ENCODE assay signal across 16 cellular contexts in genomic region chr22:46813816-46814597, GRCh38. TPM values are rescaled to one million over a fixed set of nuclear protein-coding genes. Genes with fewer than 3 reads are reported as not detected.
DNase-seq lines count a peak whose midpoint lies in the region; ATAC-seq and TF ChIP-seq lines count a peak whose summit lies in the region.
"Had no signal": no experiment of that assay in that cellular context is flagged by ENCODE, and none has a peak within 500 bp of the region (broad histone marks: within the 10 kb centered on the region; RNA-seq: fewer than 3 reads in every experiment).

No MANE protein-coding gene starts in this region.

- H3K4me3 ChIP-seq in ascending aorta (no peak overlapping the region), gastroesophageal sphincter (no peak overlapping the region)
- H3K4me3 ChIP-seq: adrenal gland, mucosa of descending colon had no signal

- H3K27ac Mint-ChIP-seq in glutamatergic neuron (ENCODE audit: unreplicated experiment) = no peak overlapping the region

- peaks cover 12% of the 10 kb centered on the region for H3K4me1 Mint-ChIP-seq in glutamatergic neuron (ENCODE audit: low read depth, unreplicated experiment)

- no peaks in the 10 kb centered on the region for H3K9me3 ChIP-seq in ascending aorta
- no peaks in the 10 kb centered on the region for H3K9me3 ChIP-seq in gastroesophageal sphincter
- H3K9me3 ChIP-seq: adrenal gland, mucosa of descending colon had no signal

- H3K36me3 Mint-ChIP-seq in glutamatergic neuron (ENCODE audit: unreplicated experiment) = peaks cover 13% of the 10 kb centered on the region

- WGBS in gastroesophageal sphincter (ENCODE audit: low coverage in 1 of 2), 2 donors = 53 to 72% methylated on average over 5 to 9 of the region's 9 CpGs

- no peaks in the 10 kb centered on the region for H3K27me3 Mint-ChIP-seq in glutamatergic neuron (ENCODE audit: unreplicated experiment)

- TF ChIP-seq EP300 in gastroesophageal sphincter (IDR thresholded peaks at IDR 0.05) = no peak

- H3K9me3 Mint-ChIP-seq in glutamatergic neuron (ENCODE audit: unreplicated experiment) = peaks cover 8% of the 10 kb centered on the region

- peak; percentile 78 for DNase-seq in GM03348 (ENCODE audit: low spot score)
- DNase-seq in ascending aorta (ENCODE audit: low spot score in 2 of 2) = no peak
- peak; percentile 71 for DNase-seq in renal cortical epithelial cell (ENCODE audit: low read depth)
- no peak for DNase-seq in glutamatergic neuron
- no peak for DNase-seq in NCI-H1417 (lab: John Stamatoyannopoulos, UW)
- DNase-seq in NCI-H1436 (lab: John Stamatoyannopoulos, UW) = no peak
- no peak for DNase-seq in iPS-NIHi7 (ENCODE audit: extremely low spot score)
- DNase-seq: activated CD8-positive, alpha-beta memory T cell treated with anti-CD3 and anti-CD28 coated beads, Interleukin-2, amount 50 U/mL, for 48 hours; mucosa of descending colon; NCI-H2029 had no signal

- peak; percentile 66 for ATAC-seq in gastroesophageal sphincter
- ATAC-seq: sciatic nerve, WTC11 had no signal

- H3K27me3 ChIP-seq in ascending aorta (no peaks in the 10 kb centered on the region), gastroesophageal sphincter (no peaks in the 10 kb centered on the region)
- H3K27me3 ChIP-seq: adrenal gland had no signal

- intact Hi-C loops in ascending aorta (cut with DNase I) = no loop called here

- TF ChIP-seq POLR2A in gastroesophageal sphincter (IDR thresholded peaks at IDR 0.05) = no peak

- H3K36me3 ChIP-seq in ascending aorta (no peaks in the 10 kb centered on the region), gastroesophageal sphincter (peaks cover 0 to 8% of the 10 kb centered on the region in 2 donors)
- H3K36me3 ChIP-seq: adrenal gland had no signal

- peaks cover 3 to 24% of the 10 kb centered on the region in 2 donors for H3K4me1 ChIP-seq in ascending aorta
- H3K4me1 ChIP-seq in gastroesophageal sphincter = peaks cover 0 to 29% (median 12%) of the 10 kb centered on the region in 3 donors

- H3K4me3 Mint-ChIP-seq in glutamatergic neuron (ENCODE audit: unreplicated experiment) = no peak overlapping the region
- H3K4me3 Mint-ChIP-seq: CD14-positive monocyte, WTC11 had no signal

- H3K27ac ChIP-seq in ascending aorta (peak overlapping the region; percentile 13 to 72), gastroesophageal sphincter (peak overlapping the region in 2 of 4 donors; percentile 17 to 27)
- H3K27ac ChIP-seq: adrenal gland, KMS-11 had no signal

- TF ChIP-seq CTCF in ascending aorta (IDR thresholded peaks at IDR 0.05) = no peak
- TF ChIP-seq CTCF in gastroesophageal sphincter (IDR thresholded peaks at IDR 0.05) = no peak
- no peak for TF ChIP-seq CTCF in glutamatergic neuron (IDR thresholded peaks at IDR 0.05; ENCODE audit: partially characterized antibody, unreplicated experiment)

RNA-seq across cellular contexts. Expression of gene TBC1D22A, which starts 51.6 kb away (rescaled TPM):
- total RNA-seq in ascending aorta (87.8 TPM), gastroesophageal sphincter (10 to 100 TPM; 16.2 to 22.2 (median 17.8) TPM), renal cortical epithelial cell (11.5 and 20.0 TPM in 2 replicates), glutamatergic neuron (ENCODE audit: unreplicated experiment) (23.0 TPM)

Comparison
In these comparisons a context has a peak if more than half of its experiments do, and no peak if none do; other contexts are left out.
1. DNase-seq: peak in GM03348 (single experiment) and renal cortical epithelial cell (single experiment); none in ascending aorta (0 of 2), glutamatergic neuron (single experiment), NCI-H1417 (0 of 3), NCI-H1436 (single experiment) and iPS-NIHi7 (single experiment).